In the genomic region with DNA sequence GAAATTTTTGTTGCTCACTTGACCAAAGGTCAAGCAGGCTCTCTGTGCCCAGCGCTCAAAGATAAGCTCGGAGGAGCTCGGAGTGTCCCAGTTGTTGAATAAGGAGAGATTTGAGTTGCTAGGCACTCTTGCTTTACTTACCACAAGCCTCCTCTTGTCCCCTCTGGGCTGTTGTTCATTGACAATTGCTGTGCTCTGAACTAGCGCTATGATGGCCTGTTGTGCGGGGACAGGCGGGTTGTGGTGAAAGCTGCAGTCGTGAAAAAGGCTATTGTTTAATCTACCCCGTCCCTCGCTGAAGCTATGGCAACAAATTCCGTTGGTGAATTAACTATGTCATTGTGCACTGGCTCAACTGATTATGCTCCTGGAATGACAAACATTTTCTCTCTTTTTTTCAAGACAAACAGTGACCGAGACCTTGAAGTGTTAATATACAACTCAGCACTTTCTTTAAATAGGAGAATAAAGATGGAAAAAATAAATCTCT, we compare ENCODE assay signal across 18 cellular contexts. TPM values are rescaled to one million over a fixed set of nuclear protein-coding genes. Genes with fewer than 3 reads are reported as not detected.
DNase-seq lines count a peak whose midpoint lies in the region; ATAC-seq, FAIRE-seq and TF ChIP-seq lines count a peak whose summit lies in the region.
"Had no signal": no experiment of that assay in that cellular context is flagged by ENCODE, and none has a peak within 500 bp of the region (broad histone marks: within the 10 kb centered on the region; RNA-seq: fewer than 3 reads in every experiment).

No MANE protein-coding gene starts in this region.

- H4K91ac ChIP-seq in H1 (replicated peaks; ENCODE audit: insufficient read length, low read length), result no peak overlapping the region

- no peak overlapping the region for H3K9ac ChIP-seq in H1 (replicated peaks in 1 of 4; ENCODE audit: extremely low read depth in 1 of 4, low read depth in 3 of 4, low read length in 3 of 4)

- no peak overlapping the region for H4K5ac ChIP-seq in H1 (ENCODE audit: insufficient read length, low read depth, low read length)

- no peak overlapping the region for H3K4me3 ChIP-seq in H1 (ENCODE audit: extremely low read depth in 1 of 4, insufficient read depth in 2 of 4, low read depth in 3 of 4, low read length in 4 of 4)
- H3K4me3 ChIP-seq in mucosa of descending colon, result no peak overlapping the region
- no peak overlapping the region for H3K4me3 ChIP-seq in thyroid gland (replicated peaks in 1 of 3)
- H3K4me3 ChIP-seq: coronary artery, PC-9, suprapubic skin had no signal

- no peak overlapping the region; a peak in 2 of 4 replicates for H3K4me2 ChIP-seq in H1 (ENCODE audit: insufficient read depth in 1 of 2, low read depth in 2 of 2, low read length in 2 of 2)
- H3K4me2 ChIP-seq: PC-9 had no signal

- DNase-seq in DMS53 (lab: John Stamatoyannopoulos, UW), result peak; percentile 43
- DNase-seq in DMS53 treated with DMSO at 0.1 percent for 48 hours (lab: John Stamatoyannopoulos, UW; ENCODE audit: unreplicated experiment), result no peak
- DNase-seq in H1 (ENCODE audit: low read depth in 1 of 2, low spot score in 2 of 2), result no peak
- no peak for DNase-seq in mucosa of descending colon
- peak; percentile 5 for DNase-seq in thyroid gland
- DNase-seq in effector CD4-positive, alpha-beta T cell, result no peak
- no peak for DNase-seq in activated naive CD4-positive, alpha-beta T cell treated with Interleukin-2 at 50 U/mL for 16 hours
- DNase-seq: activated CD4-positive, alpha-beta memory T cell treated with anti-CD3 and anti-CD28 coated beads for 36 hours; amniotic stem cell; NCI-H187; NCI-H524; PC-9 had no signal

- no peak overlapping the region for H2BK5ac ChIP-seq in H1 (ENCODE audit: low read depth, low read length)

- ATAC-seq in mucosa of descending colon, result peak; percentile 44
- ATAC-seq in GM21529 (IDR thresholded peaks at IDR 0.05; ENCODE audit: unreplicated experiment), result no peak
- ATAC-seq: esophagus mucosa had no signal

- no peak overlapping the region for H2BK12ac ChIP-seq in H1 (ENCODE audit: low read depth, low read length)

- WGBS in H1 (ENCODE audit: extremely low coverage in 1 of 2, insufficient coverage in 1 of 2, insufficient read length in 1 of 2, insufficient replicate concordance in 2 of 2, low coverage in 1 of 2, low lambda C conversion rate in 2 of 2, missing lambda C conversion rate in 1 of 2), 2 experiments, result 46% methylated on average over 6 of the region's 11 CpGs; no CpG with 5 or more reads in 1 of the 2 experiments
- WGBS in thyroid gland, 2 donors, result 55 to 58% methylated on average over 11 of the region's 11 CpGs

- no peak overlapping the region for H2BK15ac ChIP-seq in H1 (ENCODE audit: low read length)

- no peak overlapping the region for H3K4ac ChIP-seq in H1 (replicated peaks; ENCODE audit: insufficient read length, low read depth, low read length)

- POLR2A ChIA-PET in H1 (lab: Charles Lee; ENCODE audit: partially characterized antibody), result interaction anchor here (2.2 kb wide), 1 partner anchor 26 kb away, joined by 5 read pairs; a partner anchor contains a TSS

- H2AFZ ChIP-seq in H1 (ENCODE audit: low read length), result peak overlapping the region; percentile 88; the same call in 1 of the 2 replicates
- H2AFZ ChIP-seq: PC-9 had no signal

- no peaks in the 10 kb centered on the region for H3K79me2 ChIP-seq in H1 (ENCODE audit: control insufficient read depth in 1 of 2, insufficient read depth in 2 of 2, low read length in 2 of 2)

- no peak for TF ChIP-seq EP300 in H1 (IDR thresholded peaks at IDR 0.05; ENCODE audit: borderline replicate concordance in 1 of 2, low read depth in 2 of 2, low read length in 2 of 2)

- peak overlapping the region; percentile 48 for H3K18ac ChIP-seq in H1 (ENCODE audit: extremely low read depth, low read length)

- no peak overlapping the region for H4K8ac ChIP-seq in H1 (ENCODE audit: extremely low read depth, insufficient read depth, low read length)

- H2BK20ac ChIP-seq in H1 (ENCODE audit: low read length), result no peak overlapping the region

- TF ChIP-seq POLR2A in H1 (IDR thresholded peaks at IDR 0.05; ENCODE audit: control extremely low read depth in 1 of 2, low read depth in 2 of 2, low read length in 2 of 2) (no peak), thyroid gland (IDR thresholded peaks at IDR 0.05) (no peak)

- H3K14ac ChIP-seq in H1 (ENCODE audit: insufficient read length), result no peak overlapping the region

- H3K27me3 ChIP-seq in H1 (replicated peaks in 1 of 4; ENCODE audit: control insufficient read depth in 3 of 4, extremely low read depth in 1 of 4, insufficient read depth in 3 of 4, low read length in 3 of 4) (no peaks in the 10 kb centered on the region), thyroid gland (no peaks in the 10 kb centered on the region)
- H3K27me3 ChIP-seq: suprapubic skin had no signal

- H3K56ac ChIP-seq in H1 (replicated peaks; ENCODE audit: insufficient read length, low read depth, low read length), result no peak overlapping the region

- no peak overlapping the region for H2BK120ac ChIP-seq in H1 (replicated peaks; ENCODE audit: low read depth, low read length)

- H3K36me3 ChIP-seq in H1 (ENCODE audit: control insufficient read depth in 2 of 4, insufficient read depth in 4 of 4, low read length in 3 of 4), result no peaks in the 10 kb centered on the region
- no peaks in the 10 kb centered on the region for H3K36me3 ChIP-seq in mucosa of descending colon (ENCODE audit: low read depth)
- no peaks in the 10 kb centered on the region for H3K36me3 ChIP-seq in thyroid gland
- H3K36me3 ChIP-seq: suprapubic skin had no signal

- H3K79me1 ChIP-seq in H1 (ENCODE audit: low read depth, low read length), result no peaks in the 10 kb centered on the region

- H3K23ac ChIP-seq in H1 (ENCODE audit: insufficient read length), result no peak overlapping the region

- no peaks in the 10 kb centered on the region for H4K20me1 ChIP-seq in H1 (replicated peaks in 1 of 2; ENCODE audit: control insufficient read depth in 1 of 2, insufficient read depth in 2 of 2, low read length in 2 of 2)

- no peaks in the 10 kb centered on the region for H3K23me2 ChIP-seq in H1 (ENCODE audit: low read depth, low read length)

- TF ChIP-seq CTCF in H1 (IDR thresholded peaks at IDR 0.05; ENCODE audit: control extremely low read depth in 1 of 3, insufficient read depth in 1 of 3, low read depth in 1 of 3, low read length in 3 of 3) (no peak), mucosa of descending colon (IDR thresholded peaks at IDR 0.05) (no peak), thyroid gland (IDR thresholded peaks at IDR 0.05) (no peak)

- H2AK5ac ChIP-seq in H1 (ENCODE audit: low read depth, low read length), result no peak overlapping the region

- peak; percentile 73 for FAIRE-seq in H1 (lab: Jason Lieb, UNC)

- H3K27ac ChIP-seq in H1 (ENCODE audit: low read depth, low read length) (no peak overlapping the region), thyroid gland (no peak overlapping the region)
- H3K27ac ChIP-seq: 22Rv1, coronary artery, PC-9, suprapubic skin had no signal

- intact Hi-C loops in mucosa of descending colon (cut with DNase I, micrococcal nuclease), result no loop called here
- intact Hi-C loops in thyroid gland (cut with DNase I), result no loop called here

- peaks cover 0 to 10% (median 3%) of the 10 kb centered on the region in 4 experiments; a peak in 4 of 7 replicates for H3K4me1 ChIP-seq in H1 (replicated peaks in 1 of 4; ENCODE audit: control insufficient read depth in 3 of 4, insufficient read depth in 4 of 4, low read length in 3 of 4)
- H3K4me1 ChIP-seq in mucosa of descending colon (ENCODE audit: low read depth), result no peaks in the 10 kb centered on the region
- H3K4me1 ChIP-seq in thyroid gland, result no peaks in the 10 kb centered on the region
- H3K4me1 ChIP-seq: suprapubic skin had no signal

- TF ChIP-seq RAD21 in H1 (IDR thresholded peaks at IDR 0.05 in 1 of 2, conservative IDR thresholded peaks at IDR 0.05 in 1 of 2; ENCODE audit: low read depth in 2 of 2, low read length in 2 of 2), result no peak

- H3K9me3 ChIP-seq in H1 (ENCODE audit: insufficient read depth in 2 of 2, low read depth in 1 of 2, low read length in 1 of 2), result no peaks in the 10 kb centered on the region
- H3K9me3 ChIP-seq in mucosa of descending colon, result no peaks in the 10 kb centered on the region
- no peaks in the 10 kb centered on the region for H3K9me3 ChIP-seq in thyroid gland
- H3K9me3 ChIP-seq: suprapubic skin had no signal

- CTCF ChIA-PET in H1 (lab: Charles Lee; ENCODE audit: partially characterized antibody), result interaction anchor here (1.1 to 1.5 kb wide), 2 partner anchors 14 to 44 kb away, joined by 4 read pairs; no protein-coding TSS in a partner anchor

TF ChIP-seq in H1, 55 proteins besides CTCF, POLR2A, EP300 and RAD21 (continues in another document):
- TF ChIP-seq CHD1 (IDR thresholded peaks at IDR 0.05; ENCODE audit: low read depth, low read length) (no peak), FOSL1 (IDR thresholded peaks at IDR 0.05; ENCODE audit: insufficient read depth, low read depth, low read length) (no peak), SIX5 (IDR thresholded peaks at IDR 0.05; ENCODE audit: low read depth, low read length) (no peak), SP1 (IDR thresholded peaks at IDR 0.05; ENCODE audit: low read depth, low read length) (no peak), SAP30 (IDR thresholded peaks at IDR 0.05; ENCODE audit: insufficient read depth, insufficient replicate concordance, low read length) (no peak)

RNA-seq across cellular contexts. Expression of a gene that starts 21.0 kb away (rescaled TPM):
- 33.9 and 34.9 TPM in 2 replicates for total RNA-seq in H1 (2021; fragmentation: NEBNext Ultra II Directional; extraction: Animal tissue kit (Norgen Biotek cat#: 25700))
- 4.7 and 5.6 TPM in 2 replicates for polyA plus RNA-seq in H1 (2011; rRNA removed)
- polyA plus RNA-seq in H1 (2011; cell fraction: cytosol; rRNA removed), result 10.2 TPM
- polyA plus RNA-seq in H1 (2011; cell fraction: nucleus; rRNA removed), result 12.6 TPM
- polyA plus RNA-seq in H1 (2012, experiment 1 of 2), result 16.0 to 29.9 TPM (median 20.5 TPM) in 4 replicates
- polyA plus RNA-seq in H1 (2012, experiment 2 of 2), result 1.9 TPM
- polyA plus RNA-seq in H1 (2013, experiment 1 of 2), result 12.9 TPM
- polyA plus RNA-seq in H1 (2013, experiment 2 of 2), result 12.6 TPM
- polyA minus RNA-seq in H1 (2011; rRNA and poly(A)+ RNA removed), result 37.0 and 53.0 TPM in 2 replicates
- 8.8 TPM for polyA minus RNA-seq in H1 (2011; cell fraction: cytosol; rRNA and poly(A)+ RNA removed)
- 53.4 TPM for polyA minus RNA-seq in H1 (2011; cell fraction: nucleus; rRNA and poly(A)+ RNA removed)
- total RNA-seq in mucosa of descending colon (10 to 100 TPM; 11.5 to 14.4 (median 12.5) TPM), thyroid gland (10 to 100 TPM in 1 of 4 donors, 1 to 10 TPM in 3; 8.5 to 18.9 (median 8.8) TPM)

RNA-seq across cellular contexts. Expression of a gene that starts 25.6 kb away (rescaled TPM):
- 30.6 and 30.8 TPM in 2 replicates for total RNA-seq in H1 (2021; fragmentation: NEBNext Ultra II Directional; extraction: Animal tissue kit (Norgen Biotek cat#: 25700))
- polyA plus RNA-seq in H1 (2011; rRNA removed), result 14.9 and 17.9 TPM in 2 replicates
- 20.8 TPM for polyA plus RNA-seq in H1 (2011; cell fraction: cytosol; rRNA removed)
- polyA plus RNA-seq in H1 (2011; cell fraction: nucleus; rRNA removed), result 15.2 TPM
- 17.3 to 20.5 TPM (median 18.2 TPM) in 4 replicates for polyA plus RNA-seq in H1 (2012, experiment 1 of 2)
- 5.3 TPM for polyA plus RNA-seq in H1 (2012, experiment 2 of 2)
- 19.5 TPM for polyA plus RNA-seq in H1 (2013, experiment 1 of 2)
- 20.3 TPM for polyA plus RNA-seq in H1 (2013, experiment 2 of 2)
- 45.3 and 69.4 TPM in 2 replicates for polyA minus RNA-seq in H1 (2011; rRNA and poly(A)+ RNA removed)
- polyA minus RNA-seq in H1 (2011; cell fraction: cytosol; rRNA and poly(A)+ RNA removed), result 13.9 TPM
- 12.7 TPM for polyA minus RNA-seq in H1 (2011; cell fraction: nucleus; rRNA and poly(A)+ RNA removed)
- total RNA-seq in mucosa of descending colon, result 1 to 10 TPM in 1 of 3 donors, under 1 TPM in 1, not detected in 1; 0.39 to 2.4 TPM
- total RNA-seq in thyroid gland, result under 1 TPM in 1 of 4 donors, not detected in 3; 0.13 TPM
- total RNA-seq: activated T-helper 1 cell treated with anti-CD3 and anti-CD28 coated beads, Interleukin-12 subunit alpha, Interleukin-12 subunit beta, Interleukin-2, Interleukin-4 antibody, amounts not matched to agents 30 ng/mL and 10 ng/mL and 1 ng/mL, durations not matched to agents 14 hours and 24 hours and 36 hours; PC-9 had no signal

Comparison
In these comparisons a context has a peak if more than half of its experiments do, and no peak if none do; other contexts are left out.
1. DNase-seq: peak in DMS53 (single experiment) and thyroid gland (2 of 2); none in DMS53 treated with DMSO at 0.1 percent for 48 hours (single experiment), H1 (0 of 2), mucosa of descending colon (0 of 3), effector CD4-positive, alpha-beta T cell (single experiment) and activated naive CD4-positive, alpha-beta T cell treated with Interleukin-2 at 50 U/mL for 16 hours (single experiment).